ENCODE assay signal across 26 cellular contexts in the genomic region with DNA sequence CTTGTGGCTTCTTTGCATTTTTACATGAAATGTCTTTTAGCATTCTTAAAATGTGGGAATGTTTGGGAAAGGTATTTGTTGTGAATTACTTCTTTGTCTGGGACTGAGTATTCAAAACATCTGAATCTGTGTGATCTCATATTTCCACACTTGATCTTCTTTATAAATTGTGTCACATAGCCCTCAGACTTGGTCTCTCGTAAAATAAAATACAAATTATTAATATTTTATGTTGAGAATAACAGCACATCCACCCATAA.
A peak's percentile ranks its signal among the peaks of the same experiment; 100 is the strongest.
DNase-seq lines count a peak whose midpoint lies in the region; ATAC-seq, FAIRE-seq and TF ChIP-seq lines count a peak whose summit lies in the region.
"Had no signal": no experiment of that assay in that cellular context is flagged by ENCODE, and none has a peak within 500 bp of the region (broad histone marks: within the 10 kb centered on the region; RNA-seq: fewer than 3 reads in every experiment).

No MANE protein-coding gene starts in this region.

- peak; percentile 62 for FAIRE-seq in G401.6 (lab: Jason Lieb, UNC)
- FAIRE-seq: endothelial cell of umbilical vein had no signal

- H3K27ac ChIP-seq in Panc1 (ENCODE audit: low read length) = peak overlapping the region; percentile 92
- H3K27ac ChIP-seq: dorsolateral prefrontal cortex, KMS-11 had no signal

- intact Hi-C loops in Panc1 (cut with micrococcal nuclease; ENCODE audit: unreplicated experiment) = no loop called here

- no TSS peak for BruUV-seq in Panc1 (replicated peaks; lab: Mats Ljungman, UMichigan)

- TF ChIP-seq CTCF in Panc1 (IDR thresholded peaks at IDR 0.05) (no peak), fibroblast of villous mesenchyme (IDR thresholded peaks at IDR 0.05; ENCODE audit: insufficient read depth, low read depth, low read length) (no peak), GM13976 (IDR thresholded peaks at IDR 0.05; ENCODE audit: borderline replicate concordance, control extremely low read depth, extremely low read depth, insufficient read depth, missing control alignments) (no peak)

- no peaks in the 10 kb centered on the region for H3K27me3 ChIP-seq in Panc1 (ENCODE audit: control insufficient read depth, insufficient read depth, low read length)
- H3K27me3 ChIP-seq: dorsolateral prefrontal cortex had no signal

- no peaks in the 10 kb centered on the region for H3K9me3 ChIP-seq in Panc1 (ENCODE audit: control insufficient read depth, insufficient read depth, low read depth, low read length)

- H3K4me3 ChIP-seq in Panc1 (ENCODE audit: low read depth in 2 of 2, low read length in 2 of 2) = no peak overlapping the region
- H3K4me3 ChIP-seq in fibroblast of villous mesenchyme (ENCODE audit: low read depth, low read length) = no peak overlapping the region
- H3K4me3 ChIP-seq: dorsolateral prefrontal cortex had no signal

- POLR2A ChIA-PET in Panc1 (lab: Charles Lee) = no interaction called here

- H3K4me1 ChIP-seq in Panc1 (ENCODE audit: control insufficient read depth, insufficient read depth, low read length) = peaks cover 17% of the 10 kb centered on the region

- CTCF ChIA-PET in Panc1 (lab: Charles Lee) = no interaction called here

- H3K36me3 ChIP-seq in Panc1 (ENCODE audit: control insufficient read depth, insufficient read depth, low read length) = peaks cover 4% of the 10 kb centered on the region; the same call in 1 of the 2 replicates

- no peak for ATAC-seq in Panc1
- ATAC-seq in GM21447 (IDR thresholded peaks at IDR 0.05; ENCODE audit: unreplicated experiment) = no peak
- ATAC-seq: left lobe of liver; naive thymus-derived CD4-positive, alpha-beta T cell had no signal

- DNase-seq in Panc1 (ENCODE audit: low read depth, low spot score) (no peak), fibroblast of villous mesenchyme (ENCODE audit: low read depth) (peak; percentile 64), GM13976 (ENCODE audit: low spot score) (no peak), DMS53 (lab: John Stamatoyannopoulos, UW) (no peak), amygdala (lab: John Stamatoyannopoulos, UW) (no peak)
- DNase-seq: activated CD4-positive, alpha-beta T cell treated with anti-CD3 and anti-CD28 coated beads, Interleukin-2, amount 10 ng/mL, durations not matched to agents 7 days and 5 days; activated gamma-delta T cell treated with Interleukin-2 at 50 U/mL for 16 hours; activated T-cell treated with anti-CD3 and anti-CD28 coated beads, Interleukin-2, amount 50 U/mL, for 24 hours; CD4-positive, alpha-beta T cell; cerebellar nuclear complex; dorsolateral prefrontal cortex; HCEC 1CT; hypothalamus; immature natural killer cell; MV-4-11; naive thymus-derived CD4-positive, alpha-beta T cell; NCI-H146; NCI-H2107; NCI-H446; NCI-H82; stimulated activated CD4-positive, alpha-beta T cell treated with anti-CD3 and anti-CD28 coated beads, Interleukin-2, amount 100 ng/mL, for 24 hours had no signal

- in situ Hi-C loops in Panc1 (cut with HindIII; ENCODE audit: low pct_unique_long_range_greater_than_20kb, low sequenced_read_pairs) = no loop called here
- in situ Hi-C loops in GM13976 (cut with MboI; ENCODE audit: low sequenced_read_pairs, unreplicated experiment) = no loop called here
